Comparison of ENCODE assay signal across 16 cellular contexts in genomic region chr15:36798789-36799188, GRCh38.
A peak's percentile ranks its signal among the peaks of the same experiment; 100 is the strongest.
DNase-seq lines count a peak whose midpoint lies in the region; ATAC-seq and TF ChIP-seq lines count a peak whose summit lies in the region.
"Had no signal": no experiment of that assay in that cellular context is flagged by ENCODE, and none has a peak within 500 bp of the region (broad histone marks: within the 10 kb centered on the region; RNA-seq: fewer than 3 reads in every experiment).

No MANE protein-coding gene starts in this region.

- H3K36me3 ChIP-seq in ACC112 (ENCODE audit: insufficient read depth, low read length), result 0 out of 2 replicates have a peak, but pooled peaks cover 5% of the 10 kb centered on the region
- H3K36me3 ChIP-seq in HCT116 (ENCODE audit: control insufficient read depth in 1 of 2, insufficient read depth in 2 of 2, low read length in 2 of 2), result no peaks in the 10 kb centered on the region
- no peaks in the 10 kb centered on the region for H3K36me3 ChIP-seq in PC-3 (ENCODE audit: low read depth, low read length)
- H3K36me3 ChIP-seq in mesenchymal stem cell (ENCODE audit: control insufficient read depth in 1 of 2, insufficient read depth in 2 of 2, low read depth in 1 of 2, low read length in 2 of 2), result peaks cover 0 to 6% of the 10 kb centered on the region in 2 experiments
- H3K36me3 ChIP-seq: HAP-1 had no signal

- H3K27ac ChIP-seq in ACC112 (ENCODE audit: low read depth, low read length) (peak overlapping the region; percentile 19; the same call in 1 of the 2 replicates), HCT116 (ENCODE audit: low read depth, low read length) (peak overlapping the region; percentile 57; the same call in 1 of the 2 replicates), PC-3 (ENCODE audit: low read length) (peak overlapping the region; percentile 20), mesenchymal stem cell (ENCODE audit: low read length, poor library complexity, severe bottlenecking) (peak overlapping the region; percentile 10)

- H3K4me1 Mint-ChIP-seq in naive thymus-derived CD8-positive, alpha-beta T cell, result no peaks in the 10 kb centered on the region
- H3K4me1 Mint-ChIP-seq: T-cell had no signal

- DNase-seq in HCT116 (ENCODE audit: low read depth, low spot score), result no peak
- no peak for DNase-seq in PC-3
- no peak for DNase-seq in mesenchymal stem cell
- DNase-seq in lower leg skin (ENCODE audit: low spot score in 2 of 2), result no peak
- no peak for DNase-seq in naive thymus-derived CD8-positive, alpha-beta T cell
- DNase-seq in SK-N-DZ (ENCODE audit: low spot score), result no peak
- DNase-seq: AML-193, COR-L47, Karpas-422, NCI-H1105 treated with DMSO at 0.1 percent for 48 hours, NCI-H1694 treated with DMSO at 0.1 percent for 48 hours, T-cell had no signal

- H3K9me3 ChIP-seq in HCT116 (ENCODE audit: control insufficient read depth in 1 of 2, insufficient read depth in 1 of 2, low read depth in 1 of 2, low read length in 2 of 2), result no peaks in the 10 kb centered on the region
- no peaks in the 10 kb centered on the region for H3K9me3 ChIP-seq in PC-3 (ENCODE audit: low read length)
- H3K9me3 ChIP-seq in mesenchymal stem cell (ENCODE audit: control insufficient read depth, low read length), result no peaks in the 10 kb centered on the region
- H3K9me3 ChIP-seq: HAP-1 had no signal

- no peak for TF ChIP-seq CTCF in HCT116 (IDR thresholded peaks at IDR 0.05 in 2 of 3, conservative IDR thresholded peaks at IDR 0.05 in 1 of 3; ENCODE audit: borderline replicate concordance in 1 of 3, insufficient read depth in 1 of 3, low read depth in 2 of 3, low read length in 2 of 3)
- TF ChIP-seq CTCF in PC-3 (conservative IDR thresholded peaks at IDR 0.05; ENCODE audit: low read depth, low read length), result no peak
- no peak for TF ChIP-seq CTCF in lower leg skin (IDR thresholded peaks at IDR 0.05)

- H3K9me2 ChIP-seq in HCT116 (ENCODE audit: insufficient read depth), result no peaks in the 10 kb centered on the region
- no peaks in the 10 kb centered on the region for H3K9me2 ChIP-seq in PC-3 (replicated peaks; ENCODE audit: low read length)

- H3K9me3 Mint-ChIP-seq in naive thymus-derived CD8-positive, alpha-beta T cell, result peaks cover 0 to 2% (median 0%) of the 10 kb centered on the region in 9 donors

- no peak overlapping the region for H2BK15ac ChIP-seq in mesenchymal stem cell (ENCODE audit: low read depth, poor library complexity, severe bottlenecking)

- H3K27ac Mint-ChIP-seq in naive thymus-derived CD8-positive, alpha-beta T cell, result no peak overlapping the region
- H3K27ac Mint-ChIP-seq: T-cell had no signal

- H3K79me2 ChIP-seq in ACC112 (ENCODE audit: control insufficient read depth, insufficient read depth, low read length, unreplicated experiment), result no peaks in the 10 kb centered on the region
- no peaks in the 10 kb centered on the region for H3K79me2 ChIP-seq in HCT116 (ENCODE audit: insufficient read depth, low read length)
- no peaks in the 10 kb centered on the region for H3K79me2 ChIP-seq in PC-3 (ENCODE audit: low read length)

- TF ChIP-seq RAD21 in HCT116 (IDR thresholded peaks at IDR 0.05; ENCODE audit: low read depth), result no peak

- ATAC-seq in HCT116, result no peak
- no peak for ATAC-seq in PC-3
- ATAC-seq in HG03196 (IDR thresholded peaks at IDR 0.05; ENCODE audit: unreplicated experiment), result no peak
- no peak for ATAC-seq in naive thymus-derived CD8-positive, alpha-beta T cell
- ATAC-seq: HepG2, T-cell had no signal

- H3K4me1 ChIP-seq in ACC112 (ENCODE audit: control insufficient read depth, insufficient read depth, low read length, unreplicated experiment), result peaks cover 15% of the 10 kb centered on the region
- peaks cover 19 to 26% of the 10 kb centered on the region in 2 experiments for H3K4me1 ChIP-seq in HCT116 (ENCODE audit: control insufficient read depth in 1 of 2, insufficient read depth in 2 of 2, low read length in 2 of 2)
- H3K4me1 ChIP-seq in PC-3 (ENCODE audit: insufficient read depth, low read length), result peaks cover 40% of the 10 kb centered on the region
- peaks cover 2% of the 10 kb centered on the region for H3K4me1 ChIP-seq in mesenchymal stem cell (ENCODE audit: control insufficient read depth, insufficient read depth, low read depth, low read length)

- H2BK12ac ChIP-seq in mesenchymal stem cell (ENCODE audit: low read length in 2 of 2), result no peak overlapping the region

- no peak overlapping the region for H2BK5ac ChIP-seq in mesenchymal stem cell (ENCODE audit: low read depth, low read length, poor library complexity, severe bottlenecking)

- no peak overlapping the region for H4K8ac ChIP-seq in mesenchymal stem cell (ENCODE audit: low read length)

- H3K4ac ChIP-seq in mesenchymal stem cell (ENCODE audit: low read depth in 1 of 2, low read length in 2 of 2), result no peak overlapping the region

- no peak for TF ChIP-seq POLR2A in HCT116 (IDR thresholded peaks at IDR 0.05; ENCODE audit: borderline replicate concordance, extremely low read depth, insufficient read depth, insufficient read length)
- TF ChIP-seq POLR2A in lower leg skin (IDR thresholded peaks at IDR 0.05), result no peak

- WGBS in mesenchymal stem cell, result 91% methylated on average over 3 of the region's 4 CpGs
- WGBS in lower leg skin, 2 donors, result 72 to 74% methylated on average over 4 of the region's 4 CpGs

- no peak overlapping the region for H3K4me3 Mint-ChIP-seq in naive thymus-derived CD8-positive, alpha-beta T cell
- H3K4me3 Mint-ChIP-seq: T-cell had no signal

- H4K91ac ChIP-seq in mesenchymal stem cell (ENCODE audit: low read length), result no peak overlapping the region

- BruUV-seq in HCT116 (replicated peaks; lab: Mats Ljungman, UMichigan), result no TSS peak
- BruUV-seq in PC-3 (replicated peaks; lab: Mats Ljungman, UMichigan), result no TSS peak

- no peak overlapping the region for H2AK5ac ChIP-seq in mesenchymal stem cell (ENCODE audit: low read length, severe bottlenecking)

- H3K27me3 Mint-ChIP-seq in naive thymus-derived CD8-positive, alpha-beta T cell, result no peaks in the 10 kb centered on the region
- H3K27me3 Mint-ChIP-seq: T-cell had no signal

- CTCF ChIA-PET in HCT116 (lab: Charles Lee), result no interaction called here
- CTCF ChIA-PET in PC-3 (lab: Charles Lee), result no interaction called here

- no peak overlapping the region for H3K23ac ChIP-seq in mesenchymal stem cell (ENCODE audit: low read length in 2 of 2)

- H2BK120ac ChIP-seq in mesenchymal stem cell (ENCODE audit: low read depth, low read length), result no peak overlapping the region

- RAD21 ChIA-PET in HCT116 (lab: Charles Lee; ENCODE audit: low non-redundant PET in 1 of 2, low total read pairs in 2 of 2, uncharacterized antibody in 2 of 2, unreplicated experiment in 2 of 2), result no interaction called here

- peak overlapping the region; percentile 21; the same call in 1 of the 2 replicates for H3K4me2 ChIP-seq in HCT116 (ENCODE audit: low read length)
- H3K4me2 ChIP-seq in PC-3 (ENCODE audit: low read length), result peak overlapping the region; percentile 21
- no peak overlapping the region for H3K4me2 ChIP-seq in mesenchymal stem cell (ENCODE audit: low read length, poor library complexity, severe bottlenecking)

- intact Hi-C loops in HCT116 (cut with micrococcal nuclease), result no loop called here
- intact Hi-C loops in PC-3 (cut with micrococcal nuclease), result loop anchor here (1.0 to 5.0 kb wide), 4 partner anchors 20 to 296 kb away; no protein-coding TSS in a partner anchor
- intact Hi-C loops in lower leg skin (cut with DNase I; ENCODE audit: low total_unique reads), result no loop called here

- no peak overlapping the region for H3K18ac ChIP-seq in mesenchymal stem cell (ENCODE audit: low read depth in 1 of 2, low read length in 2 of 2)

- H3K36me3 Mint-ChIP-seq in naive thymus-derived CD8-positive, alpha-beta T cell, result peaks cover 12 to 24% (median 13%) of the 10 kb centered on the region in 3 donors

- peak overlapping the region; percentile 20 for H2AFZ ChIP-seq in ACC112 (ENCODE audit: low read length, unreplicated experiment)
- no peak overlapping the region for H2AFZ ChIP-seq in HCT116 (ENCODE audit: low read depth, low read length, poor library complexity, severe bottlenecking)
- H2AFZ ChIP-seq in PC-3 (ENCODE audit: low read length), result no peak overlapping the region
- no peak overlapping the region for H2AFZ ChIP-seq in mesenchymal stem cell (ENCODE audit: low read depth, low read length)

- H3K4me3 ChIP-seq in ACC112 (ENCODE audit: low read depth, low read length) (peak overlapping the region; percentile 27; the same call in 1 of the 2 replicates), HCT116 (replicated peaks in 1 of 2; ENCODE audit: low read depth in 1 of 2, low read length in 2 of 2) (no peak overlapping the region), PC-3 (ENCODE audit: low read length) (no peak overlapping the region), mesenchymal stem cell (ENCODE audit: insufficient read depth in 1 of 2, low read depth in 1 of 2, low read length in 2 of 2) (no peak overlapping the region), lower leg skin (ENCODE audit: low read depth, poor library complexity, severe bottlenecking) (no peak overlapping the region)
- H3K4me3 ChIP-seq: HAP-1 had no signal

- no peaks in the 10 kb centered on the region for H3F3A ChIP-seq in PC-3 (ENCODE audit: low read length, unreplicated experiment)

- H3K9ac ChIP-seq in HCT116 (ENCODE audit: low read length) (no peak overlapping the region), PC-3 (ENCODE audit: low read length) (no peak overlapping the region), mesenchymal stem cell (ENCODE audit: low read length) (no peak overlapping the region)

- H3K14ac ChIP-seq in mesenchymal stem cell (ENCODE audit: low read length in 2 of 2), result no peak overlapping the region

- no peaks in the 10 kb centered on the region for H3K27me3 ChIP-seq in ACC112 (ENCODE audit: insufficient read depth, low read length)
- no peaks in the 10 kb centered on the region for H3K27me3 ChIP-seq in HCT116 (ENCODE audit: insufficient read depth, low read length)
- no peaks in the 10 kb centered on the region for H3K27me3 ChIP-seq in PC-3 (ENCODE audit: low read length)
- no peaks in the 10 kb centered on the region for H3K27me3 ChIP-seq in mesenchymal stem cell (ENCODE audit: control insufficient read depth in 1 of 2, insufficient read depth in 1 of 2, low read length in 2 of 2)

- POLR2A ChIA-PET in HCT116 (lab: Charles Lee) (no interaction called here), PC-3 (lab: Charles Lee; ENCODE audit: unreplicated experiment) (no interaction called here)
- POLR2A ChIA-PET in naive thymus-derived CD8-positive, alpha-beta T cell (lab: Charles Lee), result no interaction called here

- no peaks in the 10 kb centered on the region for H3K79me1 ChIP-seq in mesenchymal stem cell (replicated peaks; ENCODE audit: low read length, poor library complexity, severe bottlenecking)

- H4K20me1 ChIP-seq in HCT116 (ENCODE audit: insufficient read depth) (no peaks in the 10 kb centered on the region), PC-3 (ENCODE audit: low read length) (no peaks in the 10 kb centered on the region)

TF ChIP-seq in HCT116, 20 proteins besides CTCF, POLR2A, EP300 and RAD21 (continues in another document):
- no peak for TF ChIP-seq TCF7L2 (IDR thresholded peaks at IDR 0.05; ENCODE audit: borderline replicate concordance, extremely low read depth, insufficient read depth, insufficient read length)
- TF ChIP-seq SP1 (IDR thresholded peaks at IDR 0.05; ENCODE audit: low read depth), result no peak
- no peak for TF ChIP-seq EZH2 (IDR thresholded peaks at IDR 0.05)
- TF ChIP-seq EGR1 (IDR thresholded peaks at IDR 0.05; ENCODE audit: low read depth), result no peak
- TF ChIP-seq EZH2phosphoT487 (IDR thresholded peaks at IDR 0.05; ENCODE audit: borderline replicate concordance), result no peak
